ENCODE assay signal across 11 cellular contexts in genomic region chr3:127525373-127525772, GRCh38.
A peak's percentile ranks its signal among the peaks of the same experiment; 100 is the strongest.
DNase-seq lines count a peak whose midpoint lies in the region; ATAC-seq and TF ChIP-seq lines count a peak whose summit lies in the region.
"Had no signal": no experiment of that assay in that cellular context is flagged by ENCODE, and none has a peak within 500 bp of the region (broad histone marks: within the 10 kb centered on the region; RNA-seq: fewer than 3 reads in every experiment).

No MANE protein-coding gene starts in this region.

- DNase-seq in AG09309 (ENCODE audit: low read depth) (peak; percentile 4), HFF-Myc (ENCODE audit: extremely low read depth, low read depth) (peak; percentile 15), RWPE2 (ENCODE audit: low spot score) (peak; percentile 87), fibroblast of villous mesenchyme (ENCODE audit: low read depth) (peak; percentile 53), NCI-H82 (lab: John Stamatoyannopoulos, UW) (no peak), NCI-H526 treated with DMSO at 0.1 percent for 48 hours (lab: John Stamatoyannopoulos, UW) (no peak), Right ventricle myocardium superior (no peak), natural killer cell (no peak)
- DNase-seq: activated CD8-positive, alpha-beta memory T cell treated with anti-CD3 and anti-CD28 coated beads, Interleukin-2, amount 50 U/mL, for 4 hours; CD4-positive, alpha-beta T cell; NCI-H1092 treated with DMSO at 0.1 percent for 48 hours had no signal

- intact Hi-C loops in Right ventricle myocardium superior (cut with DNase I) (no loop called here), natural killer cell (cut with micrococcal nuclease) (no loop called here)

- peaks cover 23 to 45% of the 10 kb centered on the region in 2 donors for H3K27me3 Mint-ChIP-seq in natural killer cell (ENCODE audit: low read depth in 2 of 2)

- no peaks in the 10 kb centered on the region for H3K9me3 Mint-ChIP-seq in natural killer cell

- no peak overlapping the region for H3K27ac Mint-ChIP-seq in natural killer cell
- H3K27ac Mint-ChIP-seq: CD4-positive, alpha-beta T cell had no signal

- no peaks in the 10 kb centered on the region for H3K36me3 ChIP-seq in RWPE2 (ENCODE audit: low read depth)

- H3K4me3 ChIP-seq in AG09309 (ENCODE audit: control insufficient read depth, low read depth, low read length) (no peak overlapping the region), HFF-Myc (replicated peaks; ENCODE audit: low read depth, low read length) (no peak overlapping the region), RWPE2 (ENCODE audit: severe bottlenecking) (no peak overlapping the region), fibroblast of villous mesenchyme (ENCODE audit: low read depth, low read length) (no peak overlapping the region)

- no peaks in the 10 kb centered on the region for H3K4me1 Mint-ChIP-seq in natural killer cell

- TF ChIP-seq CTCF in AG09309 (IDR thresholded peaks at IDR 0.05; ENCODE audit: control insufficient read depth, insufficient read depth, low read depth, low read length, missing control alignments) (no peak), HFF-Myc (IDR thresholded peaks at IDR 0.05; ENCODE audit: low read depth, low read length, missing control alignments) (no peak), RWPE2 (IDR thresholded peaks at IDR 0.05; ENCODE audit: poor library complexity, severe bottlenecking) (no peak), fibroblast of villous mesenchyme (IDR thresholded peaks at IDR 0.05; ENCODE audit: insufficient read depth, low read depth, low read length) (no peak), natural killer cell (IDR thresholded peaks at IDR 0.05) (no peak)

- H3K27me3 ChIP-seq in RWPE2 (ENCODE audit: insufficient read depth, poor library complexity, severe bottlenecking), result no peaks in the 10 kb centered on the region

- no peaks in the 10 kb centered on the region for H3K9me3 ChIP-seq in RWPE2 (ENCODE audit: severe bottlenecking)

- H3K4me3 Mint-ChIP-seq in natural killer cell, result no peak overlapping the region
- H3K4me3 Mint-ChIP-seq: CD4-positive, alpha-beta T cell had no signal

- no peaks in the 10 kb centered on the region for H3K36me3 Mint-ChIP-seq in natural killer cell

- peaks cover 5% of the 10 kb centered on the region for H3K4me1 ChIP-seq in RWPE2 (ENCODE audit: insufficient read depth, poor library complexity, severe bottlenecking)

- ATAC-seq in RWPE2 (ENCODE audit: low read depth) (peak; percentile 100), Right ventricle myocardium superior (ENCODE audit: poor library complexity) (no peak), natural killer cell (no peak)

- H3K27ac ChIP-seq in RWPE2 (ENCODE audit: poor library complexity, severe bottlenecking), result no peak overlapping the region

Comparison
In these comparisons a context has a peak if more than half of its experiments do, and no peak if none do; other contexts are left out.
1. DNase-seq: peak in AG09309 (single experiment), HFF-Myc (single experiment), RWPE2 (single experiment) and fibroblast of villous mesenchyme (single experiment); none in NCI-H82 (single experiment), NCI-H526 treated with DMSO at 0.1 percent for 48 hours (single experiment), Right ventricle myocardium superior (single experiment) and natural killer cell (single experiment).